ENCODE assay signal across 15 cellular contexts in genomic region chr7:33764752-33765451, GRCh38.
DNase-seq lines count a peak whose midpoint lies in the region; ATAC-seq and TF ChIP-seq lines count a peak whose summit lies in the region.
"Had no signal": no experiment of that assay in that cellular context is flagged by ENCODE, and none has a peak within 500 bp of the region (broad histone marks: within the 10 kb centered on the region; RNA-seq: fewer than 3 reads in every experiment).

No MANE protein-coding gene starts in this region.

- H3K9ac ChIP-seq in SK-N-SH = no peak overlapping the region

- no peaks in the 10 kb centered on the region for H3K79me2 ChIP-seq in SK-N-SH (ENCODE audit: insufficient read depth)

- POLR2A ChIA-PET in SK-N-SH (lab: Yijun Ruan, JAX) = interaction anchor here (0.7 kb wide), 1 partner anchor 1611 kb away, joined by 3 read pairs; no protein-coding TSS in a partner anchor

- no peaks in the 10 kb centered on the region for H3K9me3 ChIP-seq in SK-N-SH
- H3K9me3 ChIP-seq: prostate gland had no signal

- TF ChIP-seq EP300 in SK-N-SH (IDR thresholded peaks at IDR 0.05; ENCODE audit: borderline replicate concordance in 1 of 2, low read depth in 1 of 2, low read length in 1 of 2) = 0 out of 4 replicates have a peak, but pooled peaks of 1 of the 2 experiments have one; percentile 42

- H3K27ac ChIP-seq in SK-N-SH (ENCODE audit: low read depth in 2 of 2, low read length in 1 of 2) = no peak overlapping the region; a peak in 1 of 4 replicates
- H3K27ac ChIP-seq: C4-2B, prostate gland had no signal

- H3K4me1 ChIP-seq in SK-N-SH (ENCODE audit: control insufficient read depth in 1 of 2, insufficient read depth in 2 of 2, low read depth in 1 of 2, low read length in 1 of 2) = peaks cover 0 to 14% of the 10 kb centered on the region in 2 experiments; a peak in 1 of 4 replicates
- H3K4me1 ChIP-seq: prostate gland had no signal

- TF ChIP-seq CTCF in SK-N-SH (IDR thresholded peaks at IDR 0.05) (no peak), fibroblast of villous mesenchyme (IDR thresholded peaks at IDR 0.05; ENCODE audit: insufficient read depth, low read depth, low read length) (no peak)

- no peaks in the 10 kb centered on the region for H3K27me3 ChIP-seq in SK-N-SH (ENCODE audit: insufficient read depth)

- CTCF ChIA-PET in SK-N-SH (lab: Yijun Ruan, JAX) = interaction anchor here (1.4 to 1.5 kb wide), 3 partner anchors 130 to 522 kb away, joined by 4 to 8 read pairs (median 5); no protein-coding TSS in a partner anchor

- H3F3A ChIP-seq in SK-N-SH (replicated peaks; ENCODE audit: insufficient read depth) = no peaks in the 10 kb centered on the region

- peak; percentile 38 for DNase-seq in EL
- no peak for DNase-seq in SK-N-SH
- DNase-seq in fibroblast of villous mesenchyme (ENCODE audit: low read depth) = peak; percentile 41
- peak; percentile 46 for DNase-seq in mucosa of gallbladder (ENCODE audit: low spot score)
- no peak for DNase-seq in amniotic stem cell (lab: John Stamatoyannopoulos, UW)
- no peak for DNase-seq in stimulated activated naive CD4-positive, alpha-beta T cell treated with Interleukin-2 at 50 U/mL for 16 hours (lab: John Stamatoyannopoulos, UW)
- DNase-seq in NCI-H1930 (lab: John Stamatoyannopoulos, UW) = no peak
- DNase-seq: activated naive CD4-positive, alpha-beta T cell treated with anti-CD3 and anti-CD28 coated beads, Interleukin-2, amount 10 ng/mL, durations not matched to agents 7 days and 5 days; cortex of kidney; MV-4-11; NCI-H510A; SHP77 had no signal

- no peaks in the 10 kb centered on the region for H4K20me1 ChIP-seq in SK-N-SH (ENCODE audit: insufficient read depth)

- no peak overlapping the region for H2AFZ ChIP-seq in SK-N-SH (ENCODE audit: low read depth)

- H3K4me3 ChIP-seq in SK-N-SH (ENCODE audit: low read depth in 2 of 2, low read length in 1 of 2) (no peak overlapping the region), fibroblast of villous mesenchyme (ENCODE audit: low read depth, low read length) (no peak overlapping the region)
- H3K4me3 ChIP-seq: prostate gland had no signal

- 65% methylated on average over 7 of the region's 7 CpGs for WGBS in SK-N-SH (ENCODE audit: low lambda C conversion rate)

- no peak overlapping the region for H3K4me2 ChIP-seq in SK-N-SH

- H3K36me3 ChIP-seq in SK-N-SH (replicated peaks in 1 of 2; ENCODE audit: control insufficient read depth in 1 of 2, insufficient read depth in 2 of 2, low read length in 1 of 2) = no peaks in the 10 kb centered on the region
- H3K36me3 ChIP-seq: prostate gland had no signal

- ATAC-seq in HG03520 (IDR thresholded peaks at IDR 0.05; ENCODE audit: unreplicated experiment) = no peak

- H3K9me2 ChIP-seq in SK-N-SH = no peaks in the 10 kb centered on the region

- TF ChIP-seq RAD21 in SK-N-SH (IDR thresholded peaks at IDR 0.05; ENCODE audit: low read length) = no peak

TF ChIP-seq in SK-N-SH, 30 proteins besides CTCF, POLR2A, EP300 and RAD21:
- TF ChIP-seq FOXM1 (IDR thresholded peaks at IDR 0.05; ENCODE audit: low read depth) (no peak), PBX3 (IDR thresholded peaks at IDR 0.05) (0 out of 2 replicates have a peak, but pooled peaks have one; percentile 22), TCF12 (IDR thresholded peaks at IDR 0.05) (peak; percentile 43)

Comparison
In these comparisons a context has a peak if more than half of its experiments do, and no peak if none do; other contexts are left out.
1. DNase-seq: peak in EL (single experiment), fibroblast of villous mesenchyme (single experiment) and mucosa of gallbladder (single experiment); none in SK-N-SH (single experiment), amniotic stem cell (single experiment), stimulated activated naive CD4-positive, alpha-beta T cell treated with Interleukin-2 at 50 U/mL for 16 hours (single experiment) and NCI-H1930 (0 of 2).